In the genomic region with DNA sequence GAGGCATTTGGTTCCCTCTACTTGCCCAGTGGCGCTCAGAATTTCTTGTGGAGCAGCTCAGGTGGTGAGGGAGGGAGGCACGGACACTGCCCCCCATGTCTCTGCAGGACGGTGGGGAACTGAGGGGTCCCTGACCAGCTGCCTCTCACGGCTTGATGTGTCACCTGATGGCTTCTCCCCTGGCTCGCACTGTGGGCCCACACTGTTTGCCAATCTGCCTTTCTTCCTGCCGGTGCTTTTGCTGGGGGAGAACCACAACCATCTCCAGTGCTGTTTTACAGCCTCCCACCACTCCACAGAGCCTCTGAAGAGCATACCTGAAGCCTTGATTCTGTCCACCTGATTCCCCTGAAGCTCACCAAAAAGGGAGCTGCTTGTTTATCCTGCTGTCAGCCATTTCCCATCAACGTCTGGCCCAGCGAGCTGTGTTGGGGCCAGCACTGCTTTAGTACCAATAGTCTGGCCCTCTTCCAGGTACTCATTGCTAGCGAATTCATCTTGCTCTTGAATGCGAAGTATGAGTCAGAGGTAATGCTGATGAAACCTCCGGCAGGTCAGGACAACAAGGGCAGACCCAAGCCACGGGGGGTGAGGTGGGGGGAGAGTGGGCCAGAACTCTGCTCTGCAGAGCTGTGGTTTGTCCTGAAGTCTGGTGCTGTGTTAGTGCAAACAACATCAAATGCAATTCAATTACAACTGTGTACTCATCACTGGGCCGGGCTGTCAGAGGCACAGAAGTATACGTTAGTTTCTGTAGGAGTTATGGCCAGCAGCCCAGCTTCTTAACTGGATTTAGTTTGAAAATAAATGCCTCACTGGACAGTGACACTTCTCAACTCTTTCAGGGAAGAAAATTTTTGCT, we compare ENCODE assay signal across 8 cellular contexts.
DNase-seq lines count a peak whose midpoint lies in the region; ATAC-seq, FAIRE-seq and TF ChIP-seq lines count a peak whose summit lies in the region.

No MANE protein-coding gene starts in this region.

- H3K27ac ChIP-seq in body of pancreas: peak overlapping the region; percentile 82 to 91 (median 86)
- H3K27ac ChIP-seq in kidney (ENCODE audit: low read depth in 2 of 2, low read length in 2 of 2): peak overlapping the region; percentile 94 to 98
- H3K27ac ChIP-seq in thoracic aorta: peak overlapping the region in 1 of 2 donors; percentile 34

- intact Hi-C loops in body of pancreas (cut with DNase I) (no loop called here), kidney (cut with DNase I) (no loop called here)

- H3K9me3 ChIP-seq in body of pancreas (no peaks in the 10 kb centered on the region), kidney (ENCODE audit: control insufficient read depth in 1 of 2, low read length in 2 of 2) (no peaks in the 10 kb centered on the region), thoracic aorta (no peaks in the 10 kb centered on the region)

- H3K4me3 ChIP-seq in body of pancreas: no peak overlapping the region
- H3K4me3 ChIP-seq in kidney (ENCODE audit: low read length in 2 of 2): peak overlapping the region; percentile 49 to 86
- no peak overlapping the region for H3K4me3 ChIP-seq in thoracic aorta

- FAIRE-seq in kidney (lab: Jason Lieb, UNC): no peak

- DNase-seq in C1 segment of cervical spinal cord (lab: John Stamatoyannopoulos, UW): peak in 10 of 14 donors; percentile 8 to 67 (median 27)
- peak; percentile 49 for DNase-seq in NCI-H1105 (lab: John Stamatoyannopoulos, UW)
- DNase-seq in body of pancreas: peak; percentile 80 to 94 (median 86)
- peak; percentile 88 for DNase-seq in kidney
- peak; percentile 43 for DNase-seq in thoracic aorta (ENCODE audit: low spot score)
- no peak for DNase-seq in UCSD-AML1 (lab: John Stamatoyannopoulos, UW; ENCODE audit: unreplicated experiment)

- 38 to 56% methylated on average over 13 to 14 of the region's 14 CpGs for WGBS in body of pancreas, 2 donors

- ATAC-seq in body of pancreas (peak; percentile 92), thoracic aorta (ENCODE audit: insufficient number of reproducible peaks, low FRiP score, low read depth) (peak; percentile 86), HG02885 (IDR thresholded peaks at IDR 0.05; ENCODE audit: poor library complexity, unreplicated experiment) (no peak), GM19397 (IDR thresholded peaks at IDR 0.05; ENCODE audit: unreplicated experiment) (no peak)

- H3K36me3 ChIP-seq in body of pancreas (replicated peaks in 1 of 2; ENCODE audit: insufficient read depth in 1 of 2, low read depth in 2 of 2): no peaks in the 10 kb centered on the region
- no peaks in the 10 kb centered on the region for H3K36me3 ChIP-seq in kidney (ENCODE audit: control insufficient read depth in 1 of 2, insufficient read depth in 2 of 2, low read length in 2 of 2)
- no peaks in the 10 kb centered on the region for H3K36me3 ChIP-seq in thoracic aorta

- H3K4me1 ChIP-seq in body of pancreas (peaks cover 67% of the 10 kb centered on the region), kidney (ENCODE audit: control insufficient read depth in 1 of 2, insufficient read depth in 1 of 2, low read depth in 1 of 2, low read length in 2 of 2) (peaks cover 36 to 67% of the 10 kb centered on the region in 2 donors), thoracic aorta (ENCODE audit: control insufficient read depth in 1 of 2, low read depth in 2 of 2) (peaks cover 12 to 37% of the 10 kb centered on the region in 2 donors)

- TF ChIP-seq POLR2A in body of pancreas (IDR thresholded peaks at IDR 0.05): peak in 2 of 3 donors; percentile 41 to 42

- H3K27me3 ChIP-seq in body of pancreas: no peaks in the 10 kb centered on the region
- H3K27me3 ChIP-seq in thoracic aorta (replicated peaks; ENCODE audit: insufficient read depth): no peaks in the 10 kb centered on the region

- no peak for TF ChIP-seq CTCF in body of pancreas (IDR thresholded peaks at IDR 0.05)
- TF ChIP-seq CTCF in kidney (IDR thresholded peaks at IDR 0.05; ENCODE audit: borderline replicate concordance, extremely low read depth, insufficient read depth): no peak
- no peak for TF ChIP-seq CTCF in thoracic aorta (IDR thresholded peaks at IDR 0.05)

- H3K9ac ChIP-seq in kidney (ENCODE audit: low read length in 2 of 2): peak overlapping the region; percentile 72 to 87

Comparison
In these comparisons a context has a peak if more than half of its experiments do, and no peak if none do; other contexts are left out.
1. ATAC-seq: peak in body of pancreas (single experiment) and thoracic aorta (single experiment); none in HG02885 (single experiment) and GM19397 (single experiment).
2. H3K4me3 ChIP-seq: peak in kidney (2 of 2); none in body of pancreas (0 of 2) and thoracic aorta (single experiment).